In the genomic region with DNA sequence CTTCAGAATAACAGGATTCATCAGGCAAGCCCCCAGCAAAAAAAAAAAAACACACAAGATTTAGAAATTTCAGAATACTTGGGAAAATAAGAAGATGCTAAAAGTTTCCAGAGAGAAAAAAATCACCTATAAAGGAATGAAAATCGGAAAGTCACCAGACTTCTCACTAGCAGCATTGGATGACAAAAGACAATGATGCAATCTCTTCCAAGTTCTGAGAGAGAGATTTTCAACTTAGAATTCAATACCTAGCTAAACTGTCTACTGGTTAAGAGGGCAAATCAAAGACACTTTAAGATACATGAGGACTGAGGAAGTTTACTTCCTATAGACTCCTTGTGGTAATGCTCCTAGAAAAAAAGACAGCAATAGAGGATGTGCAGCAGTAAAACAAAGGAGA, we compare ENCODE assay signal across 1 cellular context.
TF ChIP-seq lines count a peak whose summit lies in the region.

No MANE protein-coding gene starts in this region.

TF ChIP-seq in K562, 482 proteins besides CTCF, POLR2A, EP300 and RAD21 (continued from another document):
- TF ChIP-seq, protein P1, sequence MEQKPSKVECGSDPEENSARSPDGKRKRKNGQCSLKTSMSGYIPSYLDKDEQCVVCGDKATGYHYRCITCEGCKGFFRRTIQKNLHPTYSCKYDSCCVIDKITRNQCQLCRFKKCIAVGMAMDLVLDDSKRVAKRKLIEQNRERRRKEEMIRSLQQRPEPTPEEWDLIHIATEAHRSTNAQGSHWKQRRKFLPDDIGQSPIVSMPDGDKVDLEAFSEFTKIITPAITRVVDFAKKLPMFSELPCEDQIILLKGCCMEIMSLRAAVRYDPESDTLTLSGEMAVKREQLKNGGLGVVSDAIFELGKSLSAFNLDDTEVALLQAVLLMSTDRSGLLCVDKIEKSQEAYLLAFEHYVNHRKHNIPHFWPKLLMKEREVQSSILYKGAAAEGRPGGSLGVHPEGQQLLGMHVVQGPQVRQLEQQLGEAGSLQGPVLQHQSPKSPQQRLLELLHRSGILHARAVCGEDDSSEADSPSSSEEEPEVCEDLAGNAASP (IDR thresholded peaks at IDR 0.05): no peak
- TF ChIP-seq ZNF217 (CRISPR knock-in tag; IDR thresholded peaks at IDR 0.05) (no peak), ZNF384 (IDR thresholded peaks at IDR 0.05; ENCODE audit: low read depth, low read length) (peak; percentile 65), HDAC8 (tag; IDR thresholded peaks at IDR 0.05) (no peak), SRF (CRISPR knock-in tag; IDR thresholded peaks at IDR 0.05) (no peak), CBFA2T3 (IDR thresholded peaks at IDR 0.05) (no peak), ZNF57 (CRISPR knock-in tag; IDR thresholded peaks at IDR 0.05) (no peak), ATF7 (IDR thresholded peaks at IDR 0.05) (peak; percentile 49; the same call in 1 of the 2 replicates), ZNF717 (CRISPR knock-in tag; IDR thresholded peaks at IDR 0.05) (no peak), ZSCAN32 (CRISPR knock-in tag; IDR thresholded peaks at IDR 0.05) (0 out of 2 replicates have a peak, but pooled peaks have one; percentile 43), JUN (IDR thresholded peaks at IDR 0.05; ENCODE audit: borderline replicate concordance, low read depth, low read length) (peak; percentile 76), JUN (CRISPR knock-in tag; IDR thresholded peaks at IDR 0.05; ENCODE audit: borderline replicate concordance) (no peak), POLR3A (IDR thresholded peaks at IDR 0.05; ENCODE audit: borderline replicate concordance, extremely low read depth, insufficient read depth, insufficient read length) (no peak), SMARCE1 (IDR thresholded peaks at IDR 0.05) (no peak), ZNF24 (IDR thresholded peaks at IDR 0.05) (no peak), C11orf30 (IDR thresholded peaks at IDR 0.05; ENCODE audit: low read depth) (no peak), GTF2B (IDR thresholded peaks at IDR 0.05; ENCODE audit: extremely low read depth, insufficient read length) (no peak), ZNF324 (CRISPR knock-in tag; IDR thresholded peaks at IDR 0.05) (no peak)
- TF ChIP-seq, protein P2, sequence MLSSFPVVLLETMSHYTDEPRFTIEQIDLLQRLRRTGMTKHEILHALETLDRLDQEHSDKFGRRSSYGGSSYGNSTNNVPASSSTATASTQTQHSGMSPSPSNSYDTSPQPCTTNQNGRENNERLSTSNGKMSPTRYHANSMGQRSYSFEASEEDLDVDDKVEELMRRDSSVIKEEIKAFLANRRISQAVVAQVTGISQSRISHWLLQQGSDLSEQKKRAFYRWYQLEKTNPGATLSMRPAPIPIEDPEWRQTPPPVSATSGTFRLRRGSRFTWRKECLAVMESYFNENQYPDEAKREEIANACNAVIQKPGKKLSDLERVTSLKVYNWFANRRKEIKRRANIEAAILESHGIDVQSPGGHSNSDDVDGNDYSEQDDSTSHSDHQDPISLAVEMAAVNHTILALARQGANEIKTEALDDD (IDR thresholded peaks at IDR 0.05): no peak
- TF ChIP-seq, protein P3, sequence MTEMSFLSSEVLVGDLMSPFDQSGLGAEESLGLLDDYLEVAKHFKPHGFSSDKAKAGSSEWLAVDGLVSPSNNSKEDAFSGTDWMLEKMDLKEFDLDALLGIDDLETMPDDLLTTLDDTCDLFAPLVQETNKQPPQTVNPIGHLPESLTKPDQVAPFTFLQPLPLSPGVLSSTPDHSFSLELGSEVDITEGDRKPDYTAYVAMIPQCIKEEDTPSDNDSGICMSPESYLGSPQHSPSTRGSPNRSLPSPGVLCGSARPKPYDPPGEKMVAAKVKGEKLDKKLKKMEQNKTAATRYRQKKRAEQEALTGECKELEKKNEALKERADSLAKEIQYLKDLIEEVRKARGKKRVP (CRISPR knock-in tag; IDR thresholded peaks at IDR 0.05): 0 out of 2 replicates have a peak, but pooled peaks have one; percentile 19
